In genomic region chr10:33612551-33612950, GRCh38 we compare ENCODE assay signal across 1 cellular context.
TF ChIP-seq lines count a peak whose summit lies in the region.

No MANE protein-coding gene starts in this region.

TF ChIP-seq in GM12878, 131 proteins besides CTCF, POLR2A, EP300 and RAD21 (continued from another document):
- TF ChIP-seq RELB (IDR thresholded peaks at IDR 0.05; ENCODE audit: low read depth) (peak; percentile 48; the same call in 1 of the 2 replicates), ASH2L (IDR thresholded peaks at IDR 0.05; ENCODE audit: borderline replicate concordance, low read depth) (no peak), RBBP5 (conservative IDR thresholded peaks at IDR 0.05) (no peak), PRDM15 (CRISPR knock-in tag; IDR thresholded peaks at IDR 0.05) (no peak)
